ENCODE assay signal across 8 cellular contexts in the genomic region with DNA sequence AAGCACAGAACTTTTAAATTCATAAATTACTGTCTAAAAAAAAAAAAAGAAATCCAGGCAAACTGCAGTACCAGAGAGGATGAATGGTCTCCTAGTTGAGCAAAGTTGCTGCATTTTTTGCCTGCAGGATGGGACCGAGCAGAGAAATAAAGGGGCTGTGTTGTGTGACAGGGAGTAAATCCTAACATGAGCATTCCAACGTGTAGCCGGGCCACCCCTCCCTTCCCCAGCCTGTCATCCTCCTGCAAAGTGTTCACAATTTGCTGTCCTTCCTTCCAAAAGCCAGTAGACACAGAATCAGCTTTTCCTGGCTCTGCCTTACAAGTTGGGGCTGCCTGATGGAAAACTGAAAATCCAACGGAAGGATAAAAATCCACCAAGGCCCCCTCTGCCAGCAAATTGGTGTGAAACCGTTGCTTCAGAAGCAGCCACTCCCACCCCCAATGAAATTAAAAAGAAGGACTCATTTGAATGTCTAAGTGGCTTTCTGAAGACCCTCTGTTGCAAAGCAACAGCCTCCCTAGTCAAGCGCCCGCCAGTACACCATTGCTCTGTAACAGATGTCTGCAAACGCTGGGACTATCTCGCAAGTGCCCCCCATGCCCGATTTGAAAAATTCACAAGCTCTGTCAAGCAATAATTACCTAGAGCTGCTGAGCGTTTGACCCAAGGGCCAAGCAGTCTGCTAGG. TPM values are rescaled to one million over a fixed set of nuclear protein-coding genes. Genes with fewer than 3 reads are reported as not detected.
DNase-seq lines count a peak whose midpoint lies in the region; ATAC-seq and TF ChIP-seq lines count a peak whose summit lies in the region.

No MANE protein-coding gene starts in this region.

- no peaks in the 10 kb centered on the region for H3K9me3 ChIP-seq in upper lobe of left lung

- DNase-seq in activated T-cell treated with anti-CD3 and anti-CD28 coated beads, Interleukin-2, amount 50 U/mL, for 4 hours = no peak
- DNase-seq in activated T-cell treated with anti-CD3 and anti-CD28 coated beads, Interleukin-2, amount 50 U/mL, for 1 hour = no peak
- DNase-seq in mesothelial cell of epicardium (ENCODE audit: low spot score in 2 of 2, unreplicated experiment in 2 of 2) (no peak), upper lobe of left lung (no peak), NCI-H2227 treated with DMSO at 0.1 percent for 48 hours (lab: John Stamatoyannopoulos, UW) (no peak), SKM-1 treated with dmso at 0.1 percent for 144 hours (lab: John Stamatoyannopoulos, UW; ENCODE audit: unreplicated experiment) (no peak)

- TF ChIP-seq CTCF in mesothelial cell of epicardium (IDR thresholded peaks at IDR 0.05; ENCODE audit: unreplicated experiment) = no peak
- TF ChIP-seq CTCF in upper lobe of left lung (IDR thresholded peaks at IDR 0.05) = no peak

- H3K4me3 Mint-ChIP-seq in activated T-cell treated with anti-CD3 and anti-CD28 coated beads, Interleukin-2, amount 50 U/mL, for 4 hours = peak overlapping the region; percentile 65
- H3K4me3 Mint-ChIP-seq in mesothelial cell of epicardium = peak overlapping the region; percentile 66

- no peak overlapping the region for H3K27ac Mint-ChIP-seq in mesothelial cell of epicardium

- H3K27me3 Mint-ChIP-seq in activated T-cell treated with anti-CD3 and anti-CD28 coated beads, Interleukin-2, amount 50 U/mL, for 4 hours (ENCODE audit: low read depth) = peaks cover 60% of the 10 kb centered on the region
- H3K27me3 Mint-ChIP-seq in mesothelial cell of epicardium (ENCODE audit: low read depth) = peaks cover 89% of the 10 kb centered on the region

- 19 to 26% methylated on average over 11 of the region's 11 CpGs for WGBS in upper lobe of left lung, 2 donors

- H3K36me3 ChIP-seq in upper lobe of left lung = no peaks in the 10 kb centered on the region

- ATAC-seq in activated T-cell treated with anti-CD3 and anti-CD28 coated beads, Interleukin-2, amount 50 U/mL, for 4 hours = peak in 1 of 2 donors; percentile 4
- ATAC-seq in upper lobe of left lung (ENCODE audit: low FRiP score in 2 of 2) = no peak
- ATAC-seq in GM18873 (IDR thresholded peaks at IDR 0.05; ENCODE audit: low FRiP score, unreplicated experiment) = no peak

- no peak for TF ChIP-seq EP300 in upper lobe of left lung (IDR thresholded peaks at IDR 0.05)

- no peaks in the 10 kb centered on the region for H3K27me3 ChIP-seq in upper lobe of left lung

- no peak for TF ChIP-seq POLR2A in upper lobe of left lung (IDR thresholded peaks at IDR 0.05)

- peak overlapping the region; percentile 27 to 71 (median 58) for H3K4me3 ChIP-seq in upper lobe of left lung

- H3K9me3 Mint-ChIP-seq in activated T-cell treated with anti-CD3 and anti-CD28 coated beads, Interleukin-2, amount 50 U/mL, for 4 hours = no peaks in the 10 kb centered on the region
- H3K9me3 Mint-ChIP-seq in mesothelial cell of epicardium = no peaks in the 10 kb centered on the region

- peak overlapping the region; percentile 82 for H3K27ac ChIP-seq in cingulate gyrus (ENCODE audit: low read depth, low read length)
- H3K27ac ChIP-seq in upper lobe of left lung = peak overlapping the region; percentile 71 to 84 (median 74)

- H3K4me1 Mint-ChIP-seq in activated T-cell treated with anti-CD3 and anti-CD28 coated beads, Interleukin-2, amount 50 U/mL, for 4 hours (ENCODE audit: low read depth) = peaks cover 6% of the 10 kb centered on the region
- H3K4me1 Mint-ChIP-seq in mesothelial cell of epicardium = peaks cover 18% of the 10 kb centered on the region

- H3K4me1 ChIP-seq in upper lobe of left lung = peaks cover 17 to 42% (median 29%) of the 10 kb centered on the region in 4 donors

- H3K36me3 Mint-ChIP-seq in activated T-cell treated with anti-CD3 and anti-CD28 coated beads, Interleukin-2, amount 50 U/mL, for 4 hours (ENCODE audit: insufficient read depth) = no peaks in the 10 kb centered on the region
- no peaks in the 10 kb centered on the region for H3K36me3 Mint-ChIP-seq in mesothelial cell of epicardium

RNA-seq across cellular contexts. Expression of gene FRMD4B, which starts 0.7 kb away (rescaled TPM):
- 10 to 100 TPM; 16.3 to 24.6 (median 23.6) TPM for total RNA-seq in activated T-cell treated with anti-CD3 and anti-CD28 coated beads, Interleukin-2, amount 50 U/mL, for 4 hours
- total RNA-seq in mesothelial cell of epicardium (140 to 149 TPM (median 148 TPM) in 3 replicates), upper lobe of left lung (100 to 1,000 TPM in 2 of 6 donors, 10 to 100 TPM in 4; 48.0 to 136 (median 62.8) TPM)
